In the genomic region with DNA sequence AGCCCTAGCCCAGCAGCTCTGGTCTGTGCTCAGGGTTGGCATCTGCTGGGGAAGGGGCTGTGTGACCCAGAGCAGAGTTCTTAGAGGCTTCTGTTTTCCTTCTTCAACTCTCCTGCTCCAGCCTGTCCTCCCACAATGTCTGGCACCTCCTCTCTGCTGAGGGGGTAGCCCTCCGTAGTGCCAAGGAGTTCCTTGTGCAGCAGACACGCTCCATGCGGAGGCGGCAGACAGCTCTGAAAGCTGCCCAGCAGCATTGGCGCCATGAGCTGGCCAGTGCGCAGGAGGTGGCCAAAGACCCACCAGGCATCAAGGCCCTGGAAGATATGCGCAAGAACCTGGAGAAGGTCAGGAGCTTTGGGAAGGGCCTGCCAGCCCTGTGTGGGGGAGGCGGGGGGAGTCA, we compare ENCODE assay signal across 23 cellular contexts.
A peak's percentile ranks its signal among the peaks of the same experiment; 100 is the strongest.
DNase-seq lines count a peak whose midpoint lies in the region; ATAC-seq and TF ChIP-seq lines count a peak whose summit lies in the region.
"Had no signal": no experiment of that assay in that cellular context is flagged by ENCODE, and none has a peak within 500 bp of the region (broad histone marks: within the 10 kb centered on the region; RNA-seq: fewer than 3 reads in every experiment).

No MANE protein-coding gene starts in this region.

- no peaks in the 10 kb centered on the region for H3K9me3 Mint-ChIP-seq in type B pancreatic cell

- no peaks in the 10 kb centered on the region for H3K27me3 Mint-ChIP-seq in type B pancreatic cell
- H3K27me3 Mint-ChIP-seq: CD4-positive, CD25-positive, alpha-beta regulatory T cell; CD8-positive, alpha-beta memory T cell had no signal

- H2BK5ac ChIP-seq in neuronal stem cell (ENCODE audit: low read length) = no peak overlapping the region

- no peak overlapping the region for H3K14ac ChIP-seq in neuronal stem cell (ENCODE audit: low read length)

- H3K9me3 ChIP-seq in adipocyte (ENCODE audit: control insufficient read depth, low read length) (peaks cover 3% of the 10 kb centered on the region), neuronal stem cell (replicated peaks in 1 of 2; ENCODE audit: control insufficient read depth in 2 of 2, insufficient read depth in 1 of 2, low read depth in 1 of 2, low read length in 2 of 2) (peaks cover 4 to 23% of the 10 kb centered on the region in 2 donors)
- H3K9me3 ChIP-seq: BE2C had no signal

- H3K36me3 Mint-ChIP-seq in type B pancreatic cell = peaks cover 57% of the 10 kb centered on the region

- intact Hi-C loops in sciatic nerve (cut with DNase I) = no loop called here

- no peak overlapping the region for H2BK120ac ChIP-seq in neuronal stem cell (ENCODE audit: low read depth, low read length)

- H2BK15ac ChIP-seq in neuronal stem cell (ENCODE audit: low read length) = no peak overlapping the region

- ATAC-seq in esophagus mucosa = peak; percentile 11
- ATAC-seq in sciatic nerve = peak; percentile 28
- ATAC-seq: GM12878, HCT116 had no signal

- TF ChIP-seq CTCF in type B pancreatic cell (conservative IDR thresholded peaks at IDR 0.05) = no peak

- H2BK12ac ChIP-seq in neuronal stem cell (ENCODE audit: low read length) = peak overlapping the region; percentile 41

- no peak overlapping the region for H4K8ac ChIP-seq in neuronal stem cell (ENCODE audit: low read depth, low read length)

- H3K4me3 Mint-ChIP-seq in type B pancreatic cell = no peak overlapping the region
- H3K4me3 Mint-ChIP-seq: CD4-positive, CD25-positive, alpha-beta regulatory T cell; CD8-positive, alpha-beta memory T cell; HFFc6 had no signal

- H2AK5ac ChIP-seq in neuronal stem cell (ENCODE audit: low read depth, low read length) = no peak overlapping the region

- H3K4me2 ChIP-seq in neuronal stem cell (ENCODE audit: insufficient read depth, low read length, poor library complexity, severe bottlenecking) = no peak overlapping the region

- H3K79me1 ChIP-seq in neuronal stem cell (ENCODE audit: low read depth, low read length) = no peaks in the 10 kb centered on the region

- H3K4me1 ChIP-seq in adipocyte (ENCODE audit: control insufficient read depth, insufficient read depth, low read length) = peaks cover 16% of the 10 kb centered on the region
- no peaks in the 10 kb centered on the region for H3K4me1 ChIP-seq in neuronal stem cell (ENCODE audit: control insufficient read depth in 2 of 2, insufficient read depth in 1 of 2, low read depth in 1 of 2, low read length in 2 of 2)
- H3K4me1 ChIP-seq: BE2C had no signal

- H3K18ac ChIP-seq in neuronal stem cell (ENCODE audit: low read length) = no peak overlapping the region

- H3K27me3 ChIP-seq in adipocyte (replicated peaks; ENCODE audit: control insufficient read depth, insufficient read depth, low read length) = no peaks in the 10 kb centered on the region
- no peaks in the 10 kb centered on the region for H3K27me3 ChIP-seq in neuronal stem cell (ENCODE audit: control insufficient read depth in 3 of 3, insufficient read depth in 3 of 3, low read depth in 1 of 3, low read length in 3 of 3)
- H3K27me3 ChIP-seq: BE2C had no signal

- no peak overlapping the region for H4K91ac ChIP-seq in neuronal stem cell (ENCODE audit: low read depth, low read length, poor library complexity)

- no peak overlapping the region for H3K9ac ChIP-seq in adipocyte (ENCODE audit: low read length)
- no peak overlapping the region for H3K9ac ChIP-seq in neuronal stem cell (ENCODE audit: low read depth, low read length, poor library complexity)

- peaks cover 66% of the 10 kb centered on the region for H3K36me3 ChIP-seq in adipocyte (ENCODE audit: control insufficient read depth, insufficient read depth, low read length, severe bottlenecking)
- H3K36me3 ChIP-seq in neuronal stem cell (replicated peaks in 1 of 2; ENCODE audit: control insufficient read depth in 2 of 2, insufficient read depth in 2 of 2, low read length in 2 of 2) = peaks cover 28 to 68% of the 10 kb centered on the region in 2 donors

- H3K4me3 ChIP-seq in adipocyte (ENCODE audit: low read length) (peak overlapping the region; percentile 22), neuronal stem cell (ENCODE audit: low read length in 2 of 2) (no peak overlapping the region)
- H3K4me3 ChIP-seq: GM12878 had no signal

- WGBS in neuronal stem cell (ENCODE audit: extremely low coverage in 2 of 2, insufficient read length in 2 of 2, insufficient replicate concordance in 1 of 2), 2 donors = no CpG with 5 or more reads among the region's 8 CpGs

- DNase-seq in adipocyte (ENCODE audit: low read depth) (no peak), neuronal stem cell (ENCODE audit: low spot score) (no peak), sciatic nerve (ENCODE audit: low spot score) (peak; percentile 25), NCI-H2171 (lab: John Stamatoyannopoulos, UW) (no peak), mucosa of gallbladder (ENCODE audit: low spot score) (no peak), type B pancreatic cell (ENCODE audit: extremely low spot score, unreplicated experiment) (no peak)
- DNase-seq: ACHN; BE2C; C1 segment of cervical spinal cord; CD4-positive, CD25-positive, alpha-beta regulatory T cell; CD8-positive, alpha-beta memory T cell; COR-L47; DMS 273 treated with DMSO at 0.1 percent for 48 hours; DMS53; DND-41; EL; GOT3; H7; HFFc6 had no signal

- no peaks in the 10 kb centered on the region for H3K4me1 Mint-ChIP-seq in type B pancreatic cell (ENCODE audit: unreplicated experiment)

- no peak overlapping the region for H3K27ac ChIP-seq in neuronal stem cell (replicated peaks; ENCODE audit: low read length)
- H3K27ac ChIP-seq: HL-60 had no signal

- no peak overlapping the region for H2AFZ ChIP-seq in neuronal stem cell (ENCODE audit: low read length)

- no peak overlapping the region for H3K23ac ChIP-seq in neuronal stem cell (ENCODE audit: low read depth, low read length, poor library complexity)

- H3K4ac ChIP-seq in neuronal stem cell (ENCODE audit: low read length) = no peak overlapping the region

- no peak overlapping the region for H3K27ac Mint-ChIP-seq in type B pancreatic cell
- H3K27ac Mint-ChIP-seq: CD4-positive, CD25-positive, alpha-beta regulatory T cell; HFFc6 had no signal
